ENCODE assay signal across 38 cellular contexts in genomic region chr10:45286980-45287379, GRCh38. TPM values are rescaled to one million over a fixed set of nuclear protein-coding genes. Genes with fewer than 3 reads are reported as not detected.
"Had no signal": no experiment of that assay in that cellular context is flagged by ENCODE, and none has a peak within 500 bp of the region (broad histone marks: within the 10 kb centered on the region; RNA-seq: fewer than 3 reads in every experiment).

No MANE protein-coding gene starts in this region.

- H3K9me3 ChIP-seq: MG63 had no signal

- H3K4me3 ChIP-seq: MG63 had no signal

- H3K27me3 ChIP-seq: MG63 had no signal

- H3K36me3 ChIP-seq: MG63 had no signal

- DNase-seq: Karpas-422, Kasumi-1, MG63, MM.1S, MV-4-11, NCI-H1048, NCI-H1092, NCI-H1092 treated with DMSO at 0.1 percent for 48 hours, NCI-H1105, NCI-H1105 treated with DMSO at 0.1 percent for 48 hours, NCI-H1417, NCI-H1417 treated with DMSO at 0.1 percent for 48 hours, NCI-H1436, NCI-H1436 treated with DMSO at 0.1 percent for 48 hours, NCI-H146, NCI-H1694, NCI-H1694 treated with DMSO at 0.1 percent for 48 hours, NCI-H187, NCI-H187 treated with DMSO at 0.1 percent for 48 hours, NCI-H1930, NCI-H2029, NCI-H2029 treated with DMSO at 0.1 percent for 48 hours, NCI-H2081, NCI-H2081 treated with DMSO at 0.1 percent for 48 hours, NCI-H2107, NCI-H2171, NCI-H2171 treated with DMSO at 0.1 percent for 48 hours, NCI-H2227 treated with DMSO at 0.1 percent for 48 hours, NCI-H226, NCI-H345, NCI-H446, NCI-H446 treated with DMSO at 0.1 percent for 48 hours, NCI-H510A, NCI-H510A treated with DMSO at 0.1 percent for 48 hours, NCI-H524 had no signal

RNA-seq across cellular contexts. Expression of gene OR13A1, which starts 28.4 kb away (rescaled TPM):
- total RNA-seq: LHCN-M2, MCF 10A, NCI-H460 had no signal
